8 cellular contexts compared by ENCODE assay signal in the genomic region with DNA sequence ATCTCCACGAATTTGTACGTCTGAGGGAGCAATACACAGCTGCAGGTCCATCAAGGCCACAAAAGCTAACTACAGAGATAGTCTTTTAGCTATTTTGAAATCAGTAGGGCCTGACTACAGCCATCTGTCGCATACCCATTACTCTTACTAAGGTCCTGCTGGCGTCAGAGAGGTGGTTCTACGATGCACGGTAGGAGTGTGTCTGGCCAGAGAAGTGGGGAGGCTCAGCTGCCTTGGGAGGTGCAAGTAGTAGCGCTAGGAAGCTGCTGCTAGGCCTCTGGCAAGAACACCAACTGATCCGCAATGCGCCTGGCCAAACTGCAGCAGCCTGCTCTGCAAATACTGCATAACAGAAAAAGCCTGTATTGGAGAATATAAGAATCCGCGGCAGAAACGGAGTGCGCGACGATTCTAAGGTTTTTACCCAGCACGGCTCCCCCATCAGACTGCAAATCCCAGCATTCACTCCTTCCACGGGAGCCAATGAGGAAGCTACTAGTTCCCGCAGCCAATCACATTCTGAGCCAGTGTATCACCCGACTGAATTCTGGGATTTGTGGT. TPM values are rescaled to one million over a fixed set of nuclear protein-coding genes. Genes with fewer than 3 reads are reported as not detected.
DNase-seq lines count a peak whose midpoint lies in the region; ATAC-seq lines count a peak whose summit lies in the region.

No MANE protein-coding gene starts in this region.

- peaks cover 0 to 1% of the 10 kb centered on the region in 2 donors for H3K27me3 Mint-ChIP-seq in CD8-positive, alpha-beta memory T cell

- peak overlapping the region; percentile 94 to 100 (median 98) for H3K27ac Mint-ChIP-seq in CD8-positive, alpha-beta memory T cell

- ATAC-seq in GM19395 (IDR thresholded peaks at IDR 0.05; ENCODE audit: unreplicated experiment) (peak; percentile 83), HG03565 (IDR thresholded peaks at IDR 0.05; ENCODE audit: unreplicated experiment) (peak; percentile 74)

- peaks cover 0 to 9% (median 0%) of the 10 kb centered on the region in 3 donors for H3K36me3 Mint-ChIP-seq in CD8-positive, alpha-beta memory T cell

- H3K27ac ChIP-seq in CD8-positive, alpha-beta memory T cell (ENCODE audit: low read depth, low read length): peak overlapping the region; percentile 93

- peaks cover 29% of the 10 kb centered on the region for H3K4me1 ChIP-seq in CD8-positive, alpha-beta memory T cell (ENCODE audit: insufficient read depth, low read length)
- H3K4me1 ChIP-seq in NT2/D1 (ENCODE audit: insufficient read depth, insufficient read length): no peaks in the 10 kb centered on the region
- H3K4me1 ChIP-seq in mononuclear cell (ENCODE audit: insufficient read depth, low read length): peaks cover 16% of the 10 kb centered on the region

- H3K9me3 Mint-ChIP-seq in CD8-positive, alpha-beta memory T cell: no peaks in the 10 kb centered on the region

- no peaks in the 10 kb centered on the region for H3K27me3 ChIP-seq in CD8-positive, alpha-beta memory T cell (ENCODE audit: insufficient read depth, low read length, poor library complexity, severe bottlenecking)
- no peaks in the 10 kb centered on the region for H3K27me3 ChIP-seq in NT2/D1 (ENCODE audit: insufficient read depth, insufficient read length)
- H3K27me3 ChIP-seq in mononuclear cell (ENCODE audit: insufficient read depth, low read length): no peaks in the 10 kb centered on the region

- H3K9ac ChIP-seq in NT2/D1 (ENCODE audit: insufficient read length, low read depth): peak overlapping the region; percentile 83

- DNase-seq in CD8-positive, alpha-beta memory T cell: peak in 4 of 5 donors; percentile 73 to 96 (median 88)
- DNase-seq in NT2/D1 (ENCODE audit: low read depth, low spot score) (peak; percentile 96), epidermal melanocyte (ENCODE audit: insufficient read length, low spot score) (peak; percentile 90)
- DNase-seq in activated CD8-positive, alpha-beta memory T cell treated with anti-CD3 and anti-CD28 coated beads, Interleukin-2, amount 50 U/mL, for 24 hours (ENCODE audit: extremely low read depth): peak; percentile 73
- DNase-seq in stimulated activated CD8-positive, alpha-beta memory T cell treated with anti-CD3 and anti-CD28 coated beads, Interleukin-2, amount 100 ng/mL, for 48 hours (ENCODE audit: low read depth in 2 of 2): peak; percentile 52 to 61

- H3K9me3 ChIP-seq in CD8-positive, alpha-beta memory T cell (ENCODE audit: low read length): no peaks in the 10 kb centered on the region
- H3K9me3 ChIP-seq in NT2/D1 (ENCODE audit: insufficient read depth, low read length) (no peaks in the 10 kb centered on the region; the same call in 1 of the 2 replicates), mononuclear cell (ENCODE audit: low read depth, low read length) (no peaks in the 10 kb centered on the region)

- H3K4me3 ChIP-seq in CD8-positive, alpha-beta memory T cell (ENCODE audit: low read length): peak overlapping the region; percentile 66
- H3K4me3 ChIP-seq in NT2/D1 (ENCODE audit: insufficient read length, low read depth): peak overlapping the region; percentile 97
- peak overlapping the region; percentile 77 for H3K4me3 ChIP-seq in mononuclear cell (ENCODE audit: low read length)

- CTCF ChIA-PET in CD8-positive, alpha-beta memory T cell (lab: Charles Lee): interaction anchor here (0.9 to 2.4 kb wide), 8 partner anchors 37 to 1888 kb away, joined by 3 to 5 read pairs (median 3); a partner anchor contains a TSS

- POLR2A ChIA-PET in CD8-positive, alpha-beta memory T cell (lab: Charles Lee): interaction anchor here (0.6 to 1.4 kb wide), 7 partner anchors 36 to 1974 kb away, joined by 3 to 8 read pairs (median 3); a partner anchor contains a TSS

- peaks cover 39 to 53% (median 48%) of the 10 kb centered on the region in 3 donors for H3K4me1 Mint-ChIP-seq in CD8-positive, alpha-beta memory T cell

- H3K4me3 Mint-ChIP-seq in CD8-positive, alpha-beta memory T cell: peak overlapping the region; percentile 82 to 96 (median 93)

- no peaks in the 10 kb centered on the region for H3K36me3 ChIP-seq in CD8-positive, alpha-beta memory T cell (ENCODE audit: insufficient read depth, low read length)
- peaks cover 13% of the 10 kb centered on the region for H3K36me3 ChIP-seq in NT2/D1 (ENCODE audit: insufficient read depth, insufficient read length, low read length)

RNA-seq across cellular contexts. Expression of a gene that starts 0.7 kb away (rescaled TPM):
- total RNA-seq in CD8-positive, alpha-beta memory T cell: 100 to 1,000 TPM; 197 to 198 TPM
- 63.1 TPM for polyA plus RNA-seq in CD8-positive, alpha-beta memory T cell
- 127 TPM for total RNA-seq in mononuclear cell

Comparison
In these comparisons a context has a peak if more than half of its experiments do, and no peak if none do; other contexts are left out.
1. Peak in every context shown above with its lines: DNase-seq, ATAC-seq, H3K4me3 ChIP-seq and H3K27ac ChIP-seq.